8 cellular contexts compared by ENCODE assay signal in the genomic region with DNA sequence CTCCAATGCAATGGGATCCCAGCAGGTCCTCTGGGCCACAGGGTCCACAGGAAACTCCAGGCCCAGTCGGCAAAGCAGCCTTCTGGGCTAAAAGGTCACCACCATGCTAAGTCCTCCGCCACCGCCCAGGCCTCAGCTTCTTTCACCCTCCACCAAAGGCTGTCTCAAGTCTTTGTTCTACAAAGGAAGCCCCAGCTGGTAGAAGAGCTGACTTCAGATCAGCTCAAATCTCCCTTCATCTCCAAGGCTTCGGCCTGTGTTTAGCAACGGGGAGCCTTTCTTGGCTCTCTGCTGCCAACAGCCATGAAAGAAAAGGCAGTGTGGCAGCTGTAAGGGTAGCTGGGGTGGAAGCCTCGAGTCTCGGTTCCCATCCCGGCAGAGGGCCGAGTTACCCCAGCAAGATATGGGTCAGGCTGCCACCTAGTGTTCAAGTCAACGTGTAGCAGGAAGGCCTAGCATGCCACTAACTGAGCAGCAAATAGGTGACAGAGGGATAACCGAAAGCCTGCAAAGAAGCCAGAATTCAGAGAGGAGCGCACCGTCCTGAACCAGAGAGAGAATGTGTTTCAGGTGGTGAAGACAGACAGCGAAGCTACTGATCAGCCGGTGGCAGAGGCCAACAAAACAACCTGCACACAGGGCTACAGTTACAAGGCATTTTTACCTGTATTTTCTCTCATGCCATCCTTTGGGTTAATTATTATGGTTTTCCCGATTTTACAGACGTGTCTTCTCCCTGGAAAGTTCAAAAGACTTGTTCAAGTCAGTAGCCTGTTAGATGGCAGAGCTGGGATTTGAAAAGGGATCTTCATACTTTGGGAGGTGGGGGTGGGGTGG. TPM values are rescaled to one million over a fixed set of nuclear protein-coding genes. Genes with fewer than 3 reads are reported as not detected.
DNase-seq lines count a peak whose midpoint lies in the region; ATAC-seq, FAIRE-seq and TF ChIP-seq lines count a peak whose summit lies in the region.

No MANE protein-coding gene starts in this region.

- H3K27me3 ChIP-seq in WERI-Rb-1 (ENCODE audit: insufficient read depth, low read depth, severe bottlenecking) (peaks cover 94% of the 10 kb centered on the region), bronchial epithelial cell (ENCODE audit: control insufficient read depth, insufficient read depth, low read length) (no peaks in the 10 kb centered on the region)

- H3K4me3 ChIP-seq in WERI-Rb-1 (ENCODE audit: low read depth, low read length) (no peak overlapping the region), bronchial epithelial cell (ENCODE audit: low read depth, low read length) (no peak overlapping the region)

- peaks cover 3% of the 10 kb centered on the region for H3K9me3 ChIP-seq in WERI-Rb-1 (ENCODE audit: severe bottlenecking)

- ATAC-seq in GM18498 (IDR thresholded peaks at IDR 0.05; ENCODE audit: unreplicated experiment) (peak; percentile 97), HG02938 (IDR thresholded peaks at IDR 0.05; ENCODE audit: unreplicated experiment) (peak; percentile 94)

- H3K36me3 ChIP-seq in WERI-Rb-1 (no peaks in the 10 kb centered on the region), bronchial epithelial cell (ENCODE audit: control insufficient read depth, insufficient read depth, low read length) (no peaks in the 10 kb centered on the region)

- TF ChIP-seq CTCF in WERI-Rb-1 (IDR thresholded peaks at IDR 0.05; ENCODE audit: low read depth, low read length) (peak; percentile 99), bronchial epithelial cell (IDR thresholded peaks at IDR 0.05; ENCODE audit: insufficient read depth, low read length, severe bottlenecking) (peak; percentile 92)

- DNase-seq in A172 (ENCODE audit: low spot score): peak; percentile 85
- peak; percentile 31 for DNase-seq in NCI-H2107 treated with DMSO at 0.1 percent for 48 hours (lab: John Stamatoyannopoulos, UW; ENCODE audit: unreplicated experiment)
- peak; percentile 87 for DNase-seq in WERI-Rb-1
- peak; percentile 64 for DNase-seq in bronchial epithelial cell (ENCODE audit: low read depth)
- DNase-seq in left kidney (ENCODE audit: low read depth, low spot score): peak; percentile 83
- DNase-seq in stimulated activated CD4-positive, alpha-beta T cell treated with anti-CD3 and anti-CD28 coated beads, TNF-alpha, amount 100 ng/mL, for 24 hours (ENCODE audit: low read depth in 3 of 3): peak; percentile 39 to 56 (median 52)

- peak; percentile 18 for FAIRE-seq in bronchial epithelial cell (lab: Jason Lieb, UNC)

- H3K27ac ChIP-seq in WERI-Rb-1: no peak overlapping the region

RNA-seq across cellular contexts. Expression of a gene that starts 26.8 kb away (rescaled TPM):
- not detected in 2 replicates for total RNA-seq in A172 (2014; rRNA removed; shearing (Covaris generic))
- 6.6 and 55.9 TPM in 2 replicates for total RNA-seq in bronchial epithelial cell

Comparison
In these comparisons a context has a peak if more than half of its experiments do, and no peak if none do; other contexts are left out.
1. DNase-seq: peak in every context shown above with its lines; median percentile 87 in WERI-Rb-1; 85 in A172; 83 in left kidney; 64 in bronchial epithelial cell; 52 in stimulated activated CD4-positive, alpha-beta T cell treated with anti-CD3 and anti-CD28 coated beads, TNF-alpha, amount 100 ng/mL, for 24 hours; 31 in NCI-H2107 treated with DMSO at 0.1 percent for 48 hours.